Comparison of ENCODE assay signal across 26 cellular contexts in the genomic region with DNA sequence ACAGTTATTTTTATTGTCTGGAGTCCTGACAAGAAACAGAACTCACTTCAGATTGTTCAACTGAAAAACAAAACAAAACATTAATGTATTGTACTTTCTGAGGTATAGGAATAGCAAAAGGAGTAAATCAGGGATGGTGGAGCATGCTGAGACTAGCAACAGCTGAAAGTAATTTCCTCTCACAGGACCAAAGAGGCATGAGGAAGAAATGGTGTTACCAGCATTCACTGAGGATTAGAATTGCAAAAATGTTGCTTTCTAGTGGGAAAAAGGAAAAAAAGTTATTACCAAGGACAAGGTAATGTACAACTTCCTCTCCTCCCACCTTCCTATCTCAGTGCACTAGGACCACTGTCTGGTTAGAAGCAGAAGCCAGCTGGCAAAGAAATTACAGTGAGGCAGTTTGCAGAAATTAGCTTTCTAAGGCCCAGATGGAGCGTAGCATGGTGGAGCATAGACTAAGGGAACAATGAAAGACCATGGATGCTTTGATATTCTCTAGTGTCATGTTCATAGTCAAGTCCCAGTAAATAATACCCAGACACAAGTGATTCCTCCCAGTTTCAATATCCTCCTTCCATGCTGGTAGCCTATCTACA.
DNase-seq lines count a peak whose midpoint lies in the region; ATAC-seq and TF ChIP-seq lines count a peak whose summit lies in the region.
"Had no signal": no experiment of that assay in that cellular context is flagged by ENCODE, and none has a peak within 500 bp of the region (broad histone marks: within the 10 kb centered on the region; RNA-seq: fewer than 3 reads in every experiment).

No MANE protein-coding gene starts in this region.

- H3K9me3 ChIP-seq in heart right ventricle, result no peaks in the 10 kb centered on the region
- H3K9me3 ChIP-seq: colonic mucosa, thyroid gland had no signal

- H3K27ac Mint-ChIP-seq in GM23338, result no peak overlapping the region
- H3K27ac Mint-ChIP-seq: activated naive CD4-positive, alpha-beta T cell treated with anti-CD3 and anti-CD28 coated beads, Interleukin-2, amount 50 U/mL, for 72 hours; CD4-positive, alpha-beta T cell; H9; naive B cell; stimulated activated naive B cell treated with anti-CD40 and anti-IgM and Interleukin-4, amounts not matched to agents 10 μg/mL and 1 μg/mL and 100 μg/mL, for 72 hours had no signal

- H3K4me3 ChIP-seq in GM23338, result no peak overlapping the region
- H3K4me3 ChIP-seq in heart right ventricle, result no peak overlapping the region
- H3K4me3 ChIP-seq: colonic mucosa, thyroid gland had no signal

- H3K9me2 ChIP-seq in GM23338 (ENCODE audit: insufficient read depth), result peaks cover 3% of the 10 kb centered on the region; the same call in 1 of the 2 replicates

- H3K27me3 ChIP-seq in GM23338 (ENCODE audit: insufficient read depth) (no peaks in the 10 kb centered on the region), heart right ventricle (no peaks in the 10 kb centered on the region)
- H3K27me3 ChIP-seq: brain microvascular endothelial cell, colonic mucosa, foreskin keratinocyte, thyroid gland had no signal

- no peak for DNase-seq in GM23338 (ENCODE audit: low spot score)
- peak in 1 of 2 donors; percentile 6 for DNase-seq in heart right ventricle
- no peak for DNase-seq in sciatic nerve (ENCODE audit: low spot score)
- DNase-seq in GF-D8 (lab: John Stamatoyannopoulos, UW), result no peak
- no peak for DNase-seq in pons (ENCODE audit: low spot score)
- no peak for DNase-seq in COLO668 (lab: John Stamatoyannopoulos, UW; ENCODE audit: unreplicated experiment)
- DNase-seq: activated CD4-positive, alpha-beta T cell treated with anti-CD3 and anti-CD28 coated beads for 4 hours; brain microvascular endothelial cell; CD4-positive, alpha-beta T cell; colonic mucosa; H9; kidney; mammary epithelial cell; naive B cell; NCI-H1436; NCI-H2171; NCI-H526 treated with DMSO at 0.1 percent for 48 hours; posterior cingulate gyrus; stimulated activated CD4-positive, alpha-beta T cell treated with anti-CD3 and anti-CD28 coated beads, Interleukin-2, amount 100 ng/mL, for 24 hours; stimulated activated naive B cell treated with anti-CD40 and anti-IgM and Interleukin-4, amounts not matched to agents 10 μg/mL and 1 μg/mL and 100 μg/mL, for 72 hours; thyroid gland had no signal

- H3K27ac ChIP-seq in GM23338 (ENCODE audit: low read depth) (no peak overlapping the region), adipose tissue (ENCODE audit: low read depth, low read length) (peak overlapping the region; percentile 15), heart right ventricle (peak overlapping the region in 5 of 10 donors; percentile 4 to 67 (median 51))
- H3K27ac ChIP-seq: brain microvascular endothelial cell, colonic mucosa, foreskin keratinocyte had no signal

- peaks cover 16% of the 10 kb centered on the region for H3K4me1 Mint-ChIP-seq in GM23338
- H3K4me1 Mint-ChIP-seq: naive B cell; stimulated activated naive B cell treated with anti-CD40 and anti-IgM and Interleukin-4, amounts not matched to agents 10 μg/mL and 1 μg/mL and 100 μg/mL, for 72 hours had no signal

- H3K27me3 Mint-ChIP-seq in GM23338 (ENCODE audit: insufficient read depth, low read depth, poor library complexity), result peaks cover 2% of the 10 kb centered on the region

- no peaks in the 10 kb centered on the region for H3K36me3 Mint-ChIP-seq in GM23338 (ENCODE audit: low read depth)
- H3K36me3 Mint-ChIP-seq: activated naive CD4-positive, alpha-beta T cell treated with anti-CD3 and anti-CD28 coated beads, Interleukin-2, amount 50 U/mL, for 72 hours; naive B cell; stimulated activated naive B cell treated with anti-CD40 and anti-IgM and Interleukin-4, amounts not matched to agents 10 μg/mL and 1 μg/mL and 100 μg/mL, for 72 hours had no signal

- intact Hi-C loops in heart right ventricle (cut with DNase I) (loop anchor here in 1 of 10 donors (5.0 kb wide), 1 partner anchor 39 kb away; no protein-coding TSS in a partner anchor), sciatic nerve (cut with DNase I) (no loop called here)

- no peaks in the 10 kb centered on the region; the same call in 1 of the 3 replicates for H3K9me3 Mint-ChIP-seq in GM23338
- H3K9me3 Mint-ChIP-seq: CD4-positive, alpha-beta T cell had no signal

- no peaks in the 10 kb centered on the region for H4K20me1 ChIP-seq in GM23338 (replicated peaks; ENCODE audit: insufficient read depth)

- H3F3A ChIP-seq in GM23338 (replicated peaks; ENCODE audit: low read depth), result no peaks in the 10 kb centered on the region

- H3K36me3 ChIP-seq in GM23338 (ENCODE audit: insufficient read depth) (no peaks in the 10 kb centered on the region), heart right ventricle (no peaks in the 10 kb centered on the region)
- H3K36me3 ChIP-seq: brain microvascular endothelial cell, colonic mucosa, thyroid gland had no signal

- no peaks in the 10 kb centered on the region for H3K79me2 ChIP-seq in GM23338 (replicated peaks; ENCODE audit: insufficient read depth)

- no peak overlapping the region for H3K4me2 ChIP-seq in GM23338

- ATAC-seq in GM23338, result no peak
- ATAC-seq in heart right ventricle, result peak in 6 of 8 donors; percentile 28 to 64 (median 56)
- peak; percentile 43 for ATAC-seq in sciatic nerve
- no peak for ATAC-seq in GM18861 (IDR thresholded peaks at IDR 0.05; ENCODE audit: unreplicated experiment)
- ATAC-seq: activated naive CD4-positive, alpha-beta T cell treated with anti-CD3 and anti-CD28 coated beads, Interleukin-2, amount 50 U/mL, for 72 hours; foreskin keratinocyte; HepG2; stimulated activated naive B cell treated with anti-CD40 and anti-IgM and Interleukin-4, amounts not matched to agents 10 μg/mL and 1 μg/mL and 100 μg/mL, for 72 hours had no signal

- TF ChIP-seq CTCF in GM23338 (conservative IDR thresholded peaks at IDR 0.05; ENCODE audit: low read depth in 2 of 2) (no peak), heart right ventricle (IDR thresholded peaks at IDR 0.05) (no peak)

- peak overlapping the region; percentile 64; the same call in 1 of the 2 replicates for H2AFZ ChIP-seq in GM23338

- 76 to 94% (median 90%) methylated on average over 1 of the region's 1 CpG for WGBS in adipose tissue, 3 donors
- 48 to 59% methylated on average over 1 of the region's 1 CpG for WGBS in heart right ventricle, 2 donors

- no peak overlapping the region for H3K4me3 Mint-ChIP-seq in GM23338
- H3K4me3 Mint-ChIP-seq: CD4-positive, alpha-beta T cell; H9; naive B cell; stimulated activated naive B cell treated with anti-CD40 and anti-IgM and Interleukin-4, amounts not matched to agents 10 μg/mL and 1 μg/mL and 100 μg/mL, for 72 hours had no signal

- H3K4me1 ChIP-seq in GM23338 (ENCODE audit: insufficient read depth) (peaks cover 14% of the 10 kb centered on the region), heart right ventricle (peaks cover 0 to 10% (median 0%) of the 10 kb centered on the region in 9 donors)
- H3K4me1 ChIP-seq: colonic mucosa, foreskin keratinocyte, thyroid gland had no signal

TF ChIP-seq in GM23338, 12 proteins besides CTCF, POLR2A, EP300 and RAD21 (continues in another document):
- TF ChIP-seq ZNF114 (CRISPR knock-in tag; IDR thresholded peaks at IDR 0.05), result no peak
- TF ChIP-seq CREB1 (CRISPR knock-in tag; IDR thresholded peaks at IDR 0.05; ENCODE audit: low read depth), result no peak
- TF ChIP-seq EZH2 (IDR thresholded peaks at IDR 0.05; ENCODE audit: low read depth, unreplicated experiment), result no peak
- TF ChIP-seq ZNF331 (CRISPR knock-in tag; IDR thresholded peaks at IDR 0.05; ENCODE audit: low read depth), result no peak
- TF ChIP-seq REST (IDR thresholded peaks at IDR 0.05; ENCODE audit: unreplicated experiment), result no peak
- no peak for TF ChIP-seq NANOG (IDR thresholded peaks at IDR 0.05; ENCODE audit: borderline replicate concordance)
- no peak for TF ChIP-seq EZH2phosphoT487 (IDR thresholded peaks at IDR 0.05; ENCODE audit: unreplicated experiment)
- TF ChIP-seq POLR2AphosphoS5 (IDR thresholded peaks at IDR 0.05; ENCODE audit: low read depth), result no peak
- no peak for TF ChIP-seq JUNB (IDR thresholded peaks at IDR 0.05; ENCODE audit: unreplicated experiment)

Comparison
In these comparisons a context has a peak if more than half of its experiments do, and no peak if none do; other contexts are left out.
1. ATAC-seq: peak in heart right ventricle (6 of 8) and sciatic nerve (single experiment); none in GM23338 (single experiment) and GM18861 (single experiment).